Comparison of ENCODE assay signal across 8 cellular contexts in the genomic region with DNA sequence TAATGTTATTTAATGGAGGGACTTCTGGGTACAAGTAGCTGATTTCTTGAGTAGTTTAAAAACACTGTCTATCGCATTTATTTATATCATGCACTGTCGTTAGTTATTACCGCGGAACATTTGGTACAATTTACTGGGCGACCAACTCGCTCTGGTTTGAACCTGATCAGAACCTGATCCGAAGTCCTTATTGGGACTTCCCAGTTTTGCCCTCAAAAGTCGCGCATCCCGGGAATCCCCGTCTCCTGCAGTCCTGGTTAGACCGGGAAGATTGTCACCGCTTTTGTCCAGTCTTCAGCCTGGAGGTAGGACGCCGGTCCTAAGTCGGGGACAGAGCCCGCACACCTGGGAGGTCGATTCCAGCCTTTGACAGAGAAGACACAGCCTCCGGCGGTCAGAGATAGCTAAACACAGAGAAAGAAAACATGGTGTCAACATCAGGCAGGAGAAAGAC. TPM values are rescaled to one million over a fixed set of nuclear protein-coding genes. Genes with fewer than 3 reads are reported as not detected.
DNase-seq lines count a peak whose midpoint lies in the region; ATAC-seq, FAIRE-seq and TF ChIP-seq lines count a peak whose summit lies in the region.

No MANE protein-coding gene starts in this region.

- TF ChIP-seq CTCF in heart right ventricle (IDR thresholded peaks at IDR 0.05) (no peak), pancreas (IDR thresholded peaks at IDR 0.05) (no peak)

- H3K9me3 ChIP-seq in heart right ventricle (no peaks in the 10 kb centered on the region), pancreas (no peaks in the 10 kb centered on the region)

- peaks cover 0 to 26% (median 21%) of the 10 kb centered on the region in 9 donors for H3K4me1 ChIP-seq in heart right ventricle
- peaks cover 0 to 9% (median 9%) of the 10 kb centered on the region in 3 donors for H3K4me1 ChIP-seq in pancreas

- H3K4me3 ChIP-seq in heart right ventricle (peak overlapping the region; percentile 70 to 90 (median 80)), pancreas (peak overlapping the region; percentile 58 to 90 (median 70))

- peak in 6 of 8 donors; percentile 0 to 21 (median 10) for ATAC-seq in heart right ventricle
- peak; percentile 8 to 49 (median 37) for ATAC-seq in pancreas

- intact Hi-C loops in heart right ventricle (cut with DNase I): loop anchor here in 1 of 10 donors (5.0 kb wide), 1 partner anchor 35 kb away; a partner anchor contains a TSS
- intact Hi-C loops in pancreas (cut with DNase I): no loop called here

- H3K36me3 ChIP-seq in heart right ventricle: peaks cover 0 to 26% (median 0%) of the 10 kb centered on the region in 9 donors
- no peaks in the 10 kb centered on the region for H3K36me3 ChIP-seq in pancreas

- DNase-seq in NCI-H1417 (lab: John Stamatoyannopoulos, UW) (peak; percentile 61 to 76 (median 65)), NCI-H1417 treated with DMSO at 0.1 percent for 48 hours (lab: John Stamatoyannopoulos, UW) (no peak), LHCN-M2 (ENCODE audit: low read depth) (peak; percentile 45), heart right ventricle (peak in 1 of 2 donors; percentile 16), pancreas (peak in 5 of 6 donors; percentile 16 to 67 (median 29)), NCI-H2107 (lab: John Stamatoyannopoulos, UW) (no peak), COR-L47 (lab: John Stamatoyannopoulos, UW) (no peak)
- peak; percentile 73 for DNase-seq in activated effector memory CD4-positive, alpha-beta T cell treated with anti-CD3 and anti-CD28 coated beads, Interleukin-2, amount 50 U/mL, for 16 hours

- H3K27me3 ChIP-seq in heart right ventricle (no peaks in the 10 kb centered on the region), pancreas (no peaks in the 10 kb centered on the region)

- FAIRE-seq in pancreas (lab: Jason Lieb, UNC): no peak

- H3K27ac ChIP-seq in heart right ventricle: peak overlapping the region; percentile 79 to 96 (median 91)
- H3K27ac ChIP-seq in pancreas: peak overlapping the region; percentile 49 to 93 (median 88)

- WGBS in heart right ventricle, 2 donors: 2% methylated on average over 20 of the region's 20 CpGs
- 1% methylated on average over 20 of the region's 20 CpGs for WGBS in pancreas, 2 donors

RNA-seq across cellular contexts. Expression of a gene that starts 0.7 kb away (rescaled TPM):
- total RNA-seq in LHCN-M2 (2014; rRNA removed): 28.5 and 30.7 TPM in 2 replicates
- 16.9 TPM for polyA plus RNA-seq in LHCN-M2 (2012)
- total RNA-seq in heart right ventricle: 10 to 100 TPM; 10.5 to 22.3 (median 16.0) TPM
- polyA plus RNA-seq in heart right ventricle: 10 to 100 TPM; 13.7 to 15.2 TPM
- 10 to 100 TPM; 14.3 to 24.3 (median 19.4) TPM for total RNA-seq in pancreas
- polyA plus RNA-seq in pancreas: 10 to 100 TPM in 1 of 2 donors, 1 to 10 TPM in 1; 9.1 to 17.0 TPM

RNA-seq across cellular contexts. Expression of a gene that starts 34.4 kb away (rescaled TPM):
- total RNA-seq in LHCN-M2 (2014; rRNA removed): 39.1 and 44.1 TPM in 2 replicates
- polyA plus RNA-seq in LHCN-M2 (2012): 10.1 TPM
- 10 to 100 TPM; 26.3 to 41.7 (median 29.2) TPM for total RNA-seq in heart right ventricle
- polyA plus RNA-seq in heart right ventricle: 10 to 100 TPM; 16.5 to 17.7 TPM
- total RNA-seq in pancreas: 10 to 100 TPM; 11.9 to 23.8 (median 14.5) TPM
- polyA plus RNA-seq in pancreas: 10 to 100 TPM in 1 of 2 donors, 1 to 10 TPM in 1; 7.5 to 16.8 TPM

RNA-seq across cellular contexts. Expression of a gene that starts 44.3 kb away (rescaled TPM):
- not detected in 2 replicates for total RNA-seq in LHCN-M2 (2014; rRNA removed)
- polyA plus RNA-seq in LHCN-M2 (2012): not detected
- total RNA-seq in heart right ventricle: under 1 TPM in 1 of 10 donors, not detected in 9; 0.51 TPM
- not detected for polyA plus RNA-seq in heart right ventricle
- not detected for total RNA-seq in pancreas
- polyA plus RNA-seq in pancreas: not detected

Comparison
In these comparisons a context has a peak if more than half of its experiments do, and no peak if none do; other contexts are left out.
1. DNase-seq: peak in NCI-H1417 (3 of 3), LHCN-M2 (single experiment), activated effector memory CD4-positive, alpha-beta T cell treated with anti-CD3 and anti-CD28 coated beads, Interleukin-2, amount 50 U/mL, for 16 hours (single experiment) and pancreas (5 of 6); none in NCI-H1417 treated with DMSO at 0.1 percent for 48 hours (single experiment), NCI-H2107 (single experiment) and COR-L47 (single experiment).